In the genomic region with DNA sequence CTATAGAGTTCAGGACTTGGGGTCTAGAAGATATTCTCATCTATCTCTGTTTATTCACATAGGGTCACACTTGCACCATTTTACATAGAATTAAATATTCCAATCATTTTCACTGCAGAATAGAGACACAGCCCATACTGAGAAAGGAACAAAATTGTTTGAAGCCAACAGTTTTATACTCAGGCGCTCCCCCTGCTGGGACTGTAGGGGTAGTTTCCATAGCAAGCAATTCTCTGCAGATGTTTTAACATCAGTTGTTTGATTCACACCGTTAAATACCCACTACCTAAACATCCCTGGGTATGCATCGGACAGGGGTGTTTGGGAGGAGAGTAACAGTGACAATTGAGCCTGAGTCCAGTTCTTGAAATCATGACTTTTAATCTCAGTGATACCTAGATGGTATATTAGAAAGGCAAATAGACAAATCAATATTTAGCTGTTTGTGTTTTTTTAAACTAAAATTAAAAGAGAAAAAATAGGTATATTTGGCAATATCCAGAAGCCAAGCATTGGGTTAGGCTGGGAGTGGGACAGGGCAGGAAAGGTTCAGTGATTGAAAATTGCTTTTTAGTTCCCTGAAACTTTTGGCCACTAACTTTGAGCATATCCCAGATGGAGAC, we compare ENCODE assay signal across 8 cellular contexts. TPM values are rescaled to one million over a fixed set of nuclear protein-coding genes. Genes with fewer than 3 reads are reported as not detected.
DNase-seq lines count a peak whose midpoint lies in the region; ATAC-seq and TF ChIP-seq lines count a peak whose summit lies in the region.

No MANE protein-coding gene starts in this region.

- no peak overlapping the region for H3K4ac ChIP-seq in IMR-90 (ENCODE audit: low read depth, low read length)
- no peak overlapping the region for H3K4ac ChIP-seq in neuronal stem cell (ENCODE audit: low read length)

- no peak overlapping the region for H3K56ac ChIP-seq in IMR-90 (ENCODE audit: extremely low read depth, insufficient read depth, low read length)

- H4K20me1 ChIP-seq in IMR-90 (ENCODE audit: insufficient read depth, low read length) = no peaks in the 10 kb centered on the region

- no peak overlapping the region for H2AK9ac ChIP-seq in IMR-90 (replicated peaks; ENCODE audit: low read depth, low read length, poor library complexity)

- H3K36me3 Mint-ChIP-seq in endodermal cell (ENCODE audit: low read depth) = peaks cover 6% of the 10 kb centered on the region

- H3K4me3 ChIP-seq in IMR-90 (ENCODE audit: insufficient read depth, low read depth, low read length) (no peak overlapping the region), WI38 (ENCODE audit: low read depth, low read length) (no peak overlapping the region), endodermal cell (ENCODE audit: low read length) (no peak overlapping the region), neuronal stem cell (ENCODE audit: low read length in 2 of 2) (no peak overlapping the region)

- H3K9me3 Mint-ChIP-seq in endodermal cell = peaks cover 55% of the 10 kb centered on the region

- dilution Hi-C loops in IMR-90 (cut with HindIII; ENCODE audit: low sequenced_read_pairs, unreplicated experiment) = no loop called here

- H3K4me2 ChIP-seq in IMR-90 (ENCODE audit: low read depth, low read length) (no peak overlapping the region), neuronal stem cell (ENCODE audit: insufficient read depth, low read length, poor library complexity, severe bottlenecking) (no peak overlapping the region)

- H3K27ac ChIP-seq in IMR-90 (ENCODE audit: insufficient read depth, low read length) (no peak overlapping the region), endodermal cell (ENCODE audit: low read depth, low read length) (no peak overlapping the region), neuronal stem cell (replicated peaks; ENCODE audit: low read length) (no peak overlapping the region)

- H3K4me3 Mint-ChIP-seq in endodermal cell = no peak overlapping the region

- no peak overlapping the region for H3K14ac ChIP-seq in IMR-90 (replicated peaks; ENCODE audit: low read depth, low read length)
- H3K14ac ChIP-seq in neuronal stem cell (ENCODE audit: low read length) = no peak overlapping the region

- H3K27me3 Mint-ChIP-seq in endodermal cell (ENCODE audit: insufficient read depth) = no peaks in the 10 kb centered on the region

- no peak overlapping the region for H2BK120ac ChIP-seq in IMR-90 (ENCODE audit: low read depth, low read length)
- no peak overlapping the region for H2BK120ac ChIP-seq in neuronal stem cell (ENCODE audit: low read depth, low read length)

- H3K9me3 ChIP-seq in IMR-90 (ENCODE audit: control insufficient read depth, insufficient read depth, low read length) (no peaks in the 10 kb centered on the region), endodermal cell (ENCODE audit: control insufficient read depth, low read length) (no peaks in the 10 kb centered on the region), neuronal stem cell (replicated peaks in 1 of 2; ENCODE audit: control insufficient read depth in 2 of 2, insufficient read depth in 1 of 2, low read depth in 1 of 2, low read length in 2 of 2) (no peaks in the 10 kb centered on the region)

- in situ Hi-C loops in IMR-90 (cut with MboI; ENCODE audit: low sequenced_read_pairs) = no loop called here

- H4K5ac ChIP-seq in IMR-90 (ENCODE audit: low read depth, low read length) = no peak overlapping the region

- H3K27me3 ChIP-seq in IMR-90 (ENCODE audit: control insufficient read depth, insufficient read depth, low read length) (peaks cover 4% of the 10 kb centered on the region), endodermal cell (ENCODE audit: control insufficient read depth, insufficient read depth, low read length, poor library complexity, severe bottlenecking) (no peaks in the 10 kb centered on the region), neuronal stem cell (ENCODE audit: control insufficient read depth in 3 of 3, insufficient read depth in 3 of 3, low read depth in 1 of 3, low read length in 3 of 3) (no peaks in the 10 kb centered on the region)

- ATAC-seq in IMR-90 (ENCODE audit: low read depth) = peak; percentile 85
- no peak for ATAC-seq in GM18520 (IDR thresholded peaks at IDR 0.05; ENCODE audit: unreplicated experiment)

- H3K4me1 Mint-ChIP-seq in endodermal cell = peaks cover 6% of the 10 kb centered on the region

- H3K9me1 ChIP-seq in IMR-90 (ENCODE audit: insufficient read depth, low read length) = no peaks in the 10 kb centered on the region

- intact Hi-C loops in IMR-90 (cut with micrococcal nuclease) = loop anchor here (10.0 kb wide), 1 partner anchor 207 kb away; no protein-coding TSS in a partner anchor

- H3K23ac ChIP-seq in IMR-90 (ENCODE audit: low read depth, low read length) (no peak overlapping the region), neuronal stem cell (ENCODE audit: low read depth, low read length, poor library complexity) (no peak overlapping the region)

- no CpG with 5 or more reads among the region's 3 CpGs for WGBS in IMR-90 (ENCODE audit: extremely low coverage in 2 of 2, insufficient read length in 1 of 2), 2 experiments
- 0% methylated on average over 1 of the region's 3 CpGs; no CpG with 5 or more reads in 1 of the 2 experiments for WGBS in endodermal cell (ENCODE audit: insufficient coverage in 1 of 2, insufficient read length in 1 of 2), 2 experiments
- no CpG with 5 or more reads among the region's 3 CpGs for WGBS in neuronal stem cell (ENCODE audit: extremely low coverage in 2 of 2, insufficient read length in 2 of 2, insufficient replicate concordance in 1 of 2), 2 donors

- H3K4me1 ChIP-seq in IMR-90 (ENCODE audit: control insufficient read depth, insufficient read depth, low read length) = no peaks in the 10 kb centered on the region
- H3K4me1 ChIP-seq in endodermal cell (ENCODE audit: control insufficient read depth, insufficient read depth, low read length) = no peaks in the 10 kb centered on the region
- no peaks in the 10 kb centered on the region for H3K4me1 ChIP-seq in neuronal stem cell (ENCODE audit: control insufficient read depth in 2 of 2, insufficient read depth in 1 of 2, low read depth in 1 of 2, low read length in 2 of 2)

- H2AFZ ChIP-seq in IMR-90 (replicated peaks; ENCODE audit: low read length, poor library complexity) = no peak overlapping the region
- H2AFZ ChIP-seq in neuronal stem cell (ENCODE audit: low read length) = no peak overlapping the region

- H2AK5ac ChIP-seq in IMR-90 (ENCODE audit: low read depth, low read length) (no peak overlapping the region), neuronal stem cell (ENCODE audit: low read depth, low read length) (no peak overlapping the region)

- DNase-seq in NCI-H510A treated with DMSO at 0.1 percent for 48 hours (lab: John Stamatoyannopoulos, UW) (peak; percentile 52), NCI-H510A (lab: John Stamatoyannopoulos, UW) (no peak), IMR-90 (peak; percentile 30), endodermal cell (peak; percentile 61), neuronal stem cell (ENCODE audit: low spot score) (peak; percentile 1), NCI-H128 (lab: John Stamatoyannopoulos, UW; ENCODE audit: unreplicated experiment) (no peak)

- peak overlapping the region; percentile 82 for H3K27ac Mint-ChIP-seq in endodermal cell

- TF ChIP-seq CTCF in IMR-90 (conservative IDR thresholded peaks at IDR 0.05; ENCODE audit: low read depth, low read length) = peak; percentile 64
- TF ChIP-seq CTCF in WI38 (IDR thresholded peaks at IDR 0.05; ENCODE audit: low read depth, low read length) = peak; percentile 72
- peak; percentile 75 for TF ChIP-seq CTCF in endodermal cell (conservative IDR thresholded peaks at IDR 0.05)

- CTCF ChIA-PET in IMR-90 (lab: Yijun Ruan, JAX) = interaction anchor here (1.0 to 1.5 kb wide), 4 partner anchors 51 to 169 kb away, joined by 3 to 6 read pairs (median 4); no protein-coding TSS in a partner anchor

- H2BK20ac ChIP-seq in IMR-90 (ENCODE audit: low read depth, low read length) = no peak overlapping the region

- no peak overlapping the region for H2BK12ac ChIP-seq in neuronal stem cell (ENCODE audit: low read length)

- no peak for TF ChIP-seq POLR2A in IMR-90 (IDR thresholded peaks at IDR 0.05; ENCODE audit: low read depth, low read length)

- H4K91ac ChIP-seq in IMR-90 (ENCODE audit: insufficient read depth, low read depth, low read length) (no peak overlapping the region), neuronal stem cell (ENCODE audit: low read depth, low read length, poor library complexity) (no peak overlapping the region)

- H2BK15ac ChIP-seq in IMR-90 (ENCODE audit: low read depth, low read length) = no peak overlapping the region
- no peak overlapping the region for H2BK15ac ChIP-seq in neuronal stem cell (ENCODE audit: low read length)

- H2BK5ac ChIP-seq in IMR-90 (ENCODE audit: low read depth, low read length, poor library complexity, severe bottlenecking) (no peak overlapping the region), neuronal stem cell (ENCODE audit: low read length) (no peak overlapping the region)

- TF ChIP-seq RAD21 in IMR-90 (IDR thresholded peaks at IDR 0.05; ENCODE audit: low read length) = peak; percentile 35; the same call in 1 of the 2 replicates

- POLR2A ChIA-PET in IMR-90 (lab: Charles Lee; ENCODE audit: unreplicated experiment) = no interaction called here

- H3K9ac ChIP-seq in IMR-90 (ENCODE audit: low read depth, low read length) = no peak overlapping the region
- H3K9ac ChIP-seq in endodermal cell (ENCODE audit: extremely low read depth, low read length, poor library complexity, severe bottlenecking) = no peak overlapping the region
- no peak overlapping the region for H3K9ac ChIP-seq in neuronal stem cell (ENCODE audit: low read depth, low read length, poor library complexity)

- H3K18ac ChIP-seq in IMR-90 (ENCODE audit: low read depth, low read length) = no peak overlapping the region
- H3K18ac ChIP-seq in neuronal stem cell (ENCODE audit: low read length) = no peak overlapping the region

- H3K36me3 ChIP-seq in IMR-90 (ENCODE audit: control insufficient read depth, insufficient read depth, low read length) (no peaks in the 10 kb centered on the region), endodermal cell (ENCODE audit: control insufficient read depth, insufficient read depth, low read length) (no peaks in the 10 kb centered on the region), neuronal stem cell (replicated peaks in 1 of 2; ENCODE audit: control insufficient read depth in 2 of 2, insufficient read depth in 2 of 2, low read length in 2 of 2) (no peaks in the 10 kb centered on the region)

- H4K8ac ChIP-seq in IMR-90 (ENCODE audit: low read depth in 2 of 2, low read length in 2 of 2) (no peak overlapping the region), neuronal stem cell (ENCODE audit: low read depth, low read length) (no peak overlapping the region)

- BruUV-seq in IMR-90 (replicated peaks; lab: Mats Ljungman, UMichigan) = no TSS peak

- no peaks in the 10 kb centered on the region for H3K79me1 ChIP-seq in IMR-90 (ENCODE audit: low read depth in 1 of 2, low read length in 2 of 2)
- H3K79me1 ChIP-seq in neuronal stem cell (ENCODE audit: low read depth, low read length) = no peaks in the 10 kb centered on the region

RNA-seq across cellular contexts. Expression of a gene that starts 33.8 kb away (rescaled TPM):
- not detected in 2 replicates for total RNA-seq in IMR-90 (2012; rRNA removed)
- polyA plus RNA-seq in IMR-90 (2012; rRNA removed) = not detected in 2 replicates
- polyA plus RNA-seq in IMR-90 (2012; cell fraction: cytosol; rRNA removed) = not detected in 2 replicates
- not detected in 2 replicates for polyA plus RNA-seq in IMR-90 (2012; cell fraction: nucleus; rRNA removed; ENCODE audit: low replicate concordance)
- total RNA-seq in endodermal cell = 1 to 10 TPM; 2.5 to 3.8 TPM
- polyA plus RNA-seq in endodermal cell (2013, experiment 1 of 2) = 0.53 TPM
- 0.75 TPM for polyA plus RNA-seq in endodermal cell (2013, experiment 2 of 2)
- 0.06 TPM for polyA plus RNA-seq in neuronal stem cell (2013, experiment 1 of 2)
- polyA plus RNA-seq in neuronal stem cell (2013, experiment 2 of 2) = 0.06 TPM

Comparison
In these comparisons a context has a peak if more than half of its experiments do, and no peak if none do; other contexts are left out.
1. DNase-seq: peak in NCI-H510A treated with DMSO at 0.1 percent for 48 hours (single experiment), IMR-90 (single experiment), endodermal cell (single experiment) and neuronal stem cell (single experiment); none in NCI-H510A (single experiment) and NCI-H128 (single experiment).
2. Peak in every context shown above with its lines, with median percentiles within 50 percentile points of each other: CTCF ChIP-seq.